8 cellular contexts compared by ENCODE assay signal in genomic region chr6:87391334-87391733, GRCh38. TPM values are rescaled to one million over a fixed set of nuclear protein-coding genes. Genes with fewer than 3 reads are reported as not detected.
A peak's percentile ranks its signal among the peaks of the same experiment; 100 is the strongest.
DNase-seq lines count a peak whose midpoint lies in the region; ATAC-seq, FAIRE-seq and TF ChIP-seq lines count a peak whose summit lies in the region.

No MANE protein-coding gene starts in this region.

- H3K4me3 ChIP-seq in H7 (ENCODE audit: insufficient read depth, low read depth, low read length) (no peak overlapping the region), bronchial epithelial cell (ENCODE audit: low read depth, low read length) (no peak overlapping the region), neural progenitor cell (no peak overlapping the region)

- no peak overlapping the region for H3K4me2 ChIP-seq in neural progenitor cell

- H3K9me3 ChIP-seq in neural progenitor cell (ENCODE audit: low read depth): no peaks in the 10 kb centered on the region

- H3K27ac ChIP-seq in neural progenitor cell: no peak overlapping the region

- DNase-seq in DMS 273 (lab: John Stamatoyannopoulos, UW; ENCODE audit: unreplicated experiment): peak; percentile 60
- no peak for DNase-seq in DMS 273 treated with DMSO at 0.1 percent for 48 hours (lab: John Stamatoyannopoulos, UW)
- DNase-seq in H7: peak; percentile 57
- peak; percentile 53 for DNase-seq in NCI-H2107 treated with DMSO at 0.1 percent for 48 hours (lab: John Stamatoyannopoulos, UW; ENCODE audit: unreplicated experiment)
- DNase-seq in bronchial epithelial cell (ENCODE audit: low read depth): peak; percentile 35
- peak; percentile 70 for DNase-seq in neural progenitor cell (ENCODE audit: low spot score)
- DNase-seq in omental fat pad (ENCODE audit: low spot score): no peak
- DNase-seq in C1 segment of cervical spinal cord (lab: John Stamatoyannopoulos, UW): no peak

- H3K36me3 ChIP-seq in H7 (replicated peaks; ENCODE audit: control insufficient read depth, insufficient read depth, low read length): no peaks in the 10 kb centered on the region
- no peaks in the 10 kb centered on the region for H3K36me3 ChIP-seq in bronchial epithelial cell (ENCODE audit: control insufficient read depth, insufficient read depth, low read length)
- no peaks in the 10 kb centered on the region for H3K36me3 ChIP-seq in neural progenitor cell

- no peaks in the 10 kb centered on the region for H3K9me3 Mint-ChIP-seq in neural progenitor cell

- no peaks in the 10 kb centered on the region for H3K27me3 Mint-ChIP-seq in neural progenitor cell (ENCODE audit: insufficient read depth, low read depth)

- H3K79me2 ChIP-seq in neural progenitor cell (ENCODE audit: low read depth): no peaks in the 10 kb centered on the region

- ATAC-seq in omental fat pad (ENCODE audit: low FRiP score): no peak

- H3K27me3 ChIP-seq in H7 (ENCODE audit: control insufficient read depth, insufficient read depth, low read length): no peaks in the 10 kb centered on the region
- H3K27me3 ChIP-seq in bronchial epithelial cell (ENCODE audit: control insufficient read depth, insufficient read depth, low read length): no peaks in the 10 kb centered on the region
- H3K27me3 ChIP-seq in neural progenitor cell: no peaks in the 10 kb centered on the region

- H3K27ac Mint-ChIP-seq in neural progenitor cell: no peak overlapping the region

- no peaks in the 10 kb centered on the region for H4K20me1 ChIP-seq in neural progenitor cell (ENCODE audit: low read depth)

- H3K4me1 Mint-ChIP-seq in neural progenitor cell: no peaks in the 10 kb centered on the region

- FAIRE-seq in bronchial epithelial cell (lab: Jason Lieb, UNC): no peak

- no peaks in the 10 kb centered on the region for H3K36me3 Mint-ChIP-seq in neural progenitor cell

- H2AFZ ChIP-seq in neural progenitor cell (replicated peaks): no peak overlapping the region

- no peak overlapping the region for H3K4me3 Mint-ChIP-seq in neural progenitor cell

- no peaks in the 10 kb centered on the region for H3K4me1 ChIP-seq in neural progenitor cell

- no peaks in the 10 kb centered on the region for H3F3A ChIP-seq in neural progenitor cell (ENCODE audit: low read depth)

- TF ChIP-seq CTCF in bronchial epithelial cell (IDR thresholded peaks at IDR 0.05; ENCODE audit: insufficient read depth, low read length, severe bottlenecking) (peak; percentile 47), neural progenitor cell (IDR thresholded peaks at IDR 0.05) (peak; percentile 69), omental fat pad (IDR thresholded peaks at IDR 0.05) (no peak)

- H3K9ac ChIP-seq in neural progenitor cell: no peak overlapping the region

RNA-seq across cellular contexts. Expression of gene CFAP206, which starts 16.4 kb away (rescaled TPM):
- total RNA-seq in H7 (2014; rRNA removed; shearing (Covaris generic)): 0.14 TPM in 1 of 2 replicates, not detected in the other
- under 0.01 TPM in 1 of 2 replicates, not detected in the other for total RNA-seq in bronchial epithelial cell
- total RNA-seq in neural progenitor cell (ENCODE audit: low replicate concordance): 0.52 and 0.53 TPM in 2 replicates
- total RNA-seq in omental fat pad: under 1 TPM in 1 of 4 donors, not detected in 3; 0.37 TPM

RNA-seq across cellular contexts. Expression of gene C6orf163, which starts 46.7 kb away (rescaled TPM):
- total RNA-seq in H7 (2014; rRNA removed; shearing (Covaris generic)): 0.87 and 1.3 TPM in 2 replicates
- total RNA-seq in bronchial epithelial cell: 1.6 and 3.1 TPM in 2 replicates
- 2.6 and 3.1 TPM in 2 replicates for total RNA-seq in neural progenitor cell (ENCODE audit: low replicate concordance)
- total RNA-seq in omental fat pad: 1 to 10 TPM; 1.7 to 7.4 (median 2.0) TPM

Comparison
In these comparisons a context has a peak if more than half of its experiments do, and no peak if none do; other contexts are left out.
1. DNase-seq: peak in DMS 273 (single experiment), H7 (single experiment), NCI-H2107 treated with DMSO at 0.1 percent for 48 hours (single experiment), bronchial epithelial cell (single experiment) and neural progenitor cell (single experiment); none in DMS 273 treated with DMSO at 0.1 percent for 48 hours (single experiment), omental fat pad (single experiment) and C1 segment of cervical spinal cord (0 of 14).
2. CTCF ChIP-seq: peak in bronchial epithelial cell (single experiment) and neural progenitor cell (single experiment); none in omental fat pad (0 of 3).